In the genomic region with DNA sequence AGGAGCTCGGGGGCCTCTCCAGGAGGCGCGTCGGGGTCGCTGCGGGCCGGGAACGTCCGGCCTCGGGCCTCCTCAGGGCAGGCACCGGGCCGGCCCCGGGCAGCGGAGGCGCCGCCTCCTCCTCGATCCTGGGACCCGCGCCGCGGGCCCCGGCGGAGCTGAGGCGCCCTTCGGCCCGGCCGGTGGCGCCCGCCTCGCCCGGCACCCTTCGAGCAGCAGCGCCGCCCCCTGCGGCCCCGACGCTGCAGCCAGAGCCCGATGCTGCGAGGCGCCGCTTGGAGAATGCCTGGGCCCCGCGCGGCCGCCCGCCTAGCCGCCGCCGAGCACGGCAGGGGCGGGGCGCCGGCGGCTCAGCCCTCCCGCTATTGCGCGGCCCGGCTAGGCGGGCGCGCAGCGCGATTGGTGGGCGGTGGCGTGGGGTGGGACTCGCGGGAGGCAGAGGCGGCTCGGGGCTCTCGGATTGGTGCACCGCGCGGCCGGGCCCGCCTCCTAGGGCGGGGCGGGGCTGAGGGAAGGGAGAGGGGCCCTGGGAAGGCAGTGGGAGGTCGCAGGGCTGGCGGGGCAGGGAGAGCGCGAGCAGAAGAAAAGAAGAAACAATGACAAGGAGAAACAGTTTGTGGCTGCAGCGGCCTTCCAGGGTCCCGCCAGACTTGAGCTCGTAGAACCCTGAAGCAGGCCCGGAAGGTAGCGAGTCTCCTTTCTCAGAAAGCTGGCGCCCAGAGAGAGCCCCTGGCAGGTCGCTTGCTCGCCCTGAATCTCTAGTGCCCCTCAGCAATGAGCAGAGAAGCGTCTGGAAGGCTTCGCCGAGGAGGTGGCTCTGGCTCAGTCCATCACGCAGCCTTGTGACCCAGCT, we compare ENCODE assay signal across 8 cellular contexts. TPM values are rescaled to one million over a fixed set of nuclear protein-coding genes. Genes with fewer than 3 reads are reported as not detected.
DNase-seq lines count a peak whose midpoint lies in the region; ATAC-seq and TF ChIP-seq lines count a peak whose summit lies in the region.

A gene (minus strand): TSS at position 284 of the 853 bp plus-strand sequence. CDS start 852 bp downstream, outside the sequence.

- intact Hi-C loops in left colon (cut with DNase I, micrococcal nuclease), result no loop called here

- CTCF ChIA-PET in BJ (lab: Yijun Ruan, JAX), result interaction anchor here (1.4 to 7.9 kb wide), 3 partner anchors 26 to 39 kb away, joined by 3 to 64 read pairs (median 5); no protein-coding TSS in a partner anchor

- H3K36me3 ChIP-seq in BJ (ENCODE audit: control insufficient read depth, insufficient read depth, low read length), result no peaks in the 10 kb centered on the region

- peak within 1 kb of the TSS; percentile 68 for H3K4me3 ChIP-seq in BJ (ENCODE audit: low read depth, low read length)
- H3K4me3 ChIP-seq in choroid plexus epithelial cell (ENCODE audit: low read depth, low read length), result peak within 1 kb of the TSS; percentile 69

- no peak for DNase-seq in BJ (ENCODE audit: low read depth)
- peak; percentile 85 for DNase-seq in GM19240 (ENCODE audit: insufficient read length, low spot score)
- peak; percentile 73 for DNase-seq in NCI-H526 treated with DMSO at 0.1 percent for 48 hours (lab: John Stamatoyannopoulos, UW)
- DNase-seq in activated CD4-positive, alpha-beta T cell treated with anti-CD3 and anti-CD28 coated beads for 48 hours, result peak; percentile 98
- peak; percentile 91 for DNase-seq in choroid plexus epithelial cell (ENCODE audit: low read depth)
- DNase-seq in left colon, result peak; percentile 96
- DNase-seq in stimulated activated CD4-positive, alpha-beta T cell treated with anti-CD3 and anti-CD28 coated beads, Interleukin-1b, Interleukin-23, amount 100 ng/mL, for 24 hours (ENCODE audit: low read depth in 4 of 4, low spot score in 1 of 4), result peak; percentile 93 to 97 (median 96)

- H3K27me3 ChIP-seq in BJ (ENCODE audit: control insufficient read depth, insufficient read depth, low read length), result no peaks in the 10 kb centered on the region

- TF ChIP-seq CTCF in BJ (IDR thresholded peaks at IDR 0.05; ENCODE audit: insufficient read depth, low read depth, low read length) (no peak), choroid plexus epithelial cell (conservative IDR thresholded peaks at IDR 0.05; ENCODE audit: low read depth, low read length) (no peak)

- POLR2A ChIA-PET in BJ (lab: Charles Lee), result no interaction called here

- ATAC-seq in HG03457 (IDR thresholded peaks at IDR 0.05; ENCODE audit: unreplicated experiment) (peak; percentile 60), left colon (peak; percentile 72)

RNA-seq across cellular contexts. Expression of the gene that starts here (rescaled TPM):
- polyA plus RNA-seq in BJ (2011; rRNA removed), result 7.3 and 26.6 TPM in 2 replicates
- polyA minus RNA-seq in BJ (2011; rRNA and poly(A)+ RNA removed), result 5.3 and 10.7 TPM in 2 replicates
- total RNA-seq in left colon, result 100 to 1,000 TPM; 157 to 175 TPM
